8 cellular contexts compared by ENCODE assay signal in genomic region chr3:172040078-172040975, GRCh38. TPM values are rescaled to one million over a fixed set of nuclear protein-coding genes. Genes with fewer than 3 reads are reported as not detected.
A peak's percentile ranks its signal among the peaks of the same experiment; 100 is the strongest.
DNase-seq lines count a peak whose midpoint lies in the region; ATAC-seq, FAIRE-seq and TF ChIP-seq lines count a peak whose summit lies in the region.

No MANE protein-coding gene starts in this region.

- in situ Hi-C loops in GM12878 (cut with MboI) = no loop called here

- DNase-seq in COLO829 (ENCODE audit: low spot score) (peak; percentile 71), GM20000 (ENCODE audit: low spot score) (peak; percentile 85), GM12878 (ENCODE audit: low read depth, low spot score) (no peak), hepatic stellate cell (ENCODE audit: low spot score) (peak; percentile 86), pulmonary artery endothelial cell (ENCODE audit: low read depth, low spot score) (peak; percentile 51)

- CTCF ChIA-PET in GM12878 (lab: Yijun Ruan, JAX) = interaction anchor here (0.7 to 1.6 kb wide), 5 partner anchors 26 to 145 kb away, joined by 3 to 5 read pairs (median 3); no protein-coding TSS in a partner anchor

- no peak overlapping the region for H3K27ac ChIP-seq in SU-DHL-6 (ENCODE audit: low read depth, low read length)
- H3K27ac ChIP-seq in GM12878 (ENCODE audit: control insufficient read depth, insufficient read depth) = peak overlapping the region; percentile 93

- H3K79me2 ChIP-seq in SU-DHL-6 (ENCODE audit: insufficient read depth, low read length) = no peaks in the 10 kb centered on the region
- H3K79me2 ChIP-seq in GM12878 (ENCODE audit: control insufficient read depth, insufficient read depth, low read length) = peaks cover 58% of the 10 kb centered on the region

- POLR2A ChIA-PET in GM12878 (lab: Charles Lee) = interaction anchor here (0.6 to 1.3 kb wide), 6 partner anchors 22 to 143 kb away, joined by 3 to 6 read pairs (median 3); no protein-coding TSS in a partner anchor

- BruUV-seq in GM12878 (replicated peaks; lab: Mats Ljungman, UMichigan) = no TSS peak

- H3K9me3 ChIP-seq in SU-DHL-6 (ENCODE audit: insufficient read depth, low read length) (no peaks in the 10 kb centered on the region), GM12878 (replicated peaks; ENCODE audit: control insufficient read depth, insufficient read depth, low read length) (no peaks in the 10 kb centered on the region)

- peaks cover 24% of the 10 kb centered on the region for H3K4me1 ChIP-seq in GM12878 (ENCODE audit: control insufficient read depth, insufficient read depth, low read length)

- H3K4me2 ChIP-seq in SU-DHL-6 (ENCODE audit: low read depth, low read length, poor library complexity, severe bottlenecking) = peak overlapping the region; percentile 85
- H3K4me2 ChIP-seq in GM12878 (ENCODE audit: control insufficient read depth, insufficient read depth) = peak overlapping the region; percentile 72

- H4K20me1 ChIP-seq in SU-DHL-6 (ENCODE audit: low read depth, low read length) (no peaks in the 10 kb centered on the region), GM12878 (ENCODE audit: control insufficient read depth, insufficient read depth) (no peaks in the 10 kb centered on the region)

- intact Hi-C loops in GM12878 (cut with micrococcal nuclease; ENCODE audit: unreplicated experiment) = loop anchor here (5.0 kb wide), 1 partner anchor 92 kb away; no protein-coding TSS in a partner anchor

- no peaks in the 10 kb centered on the region for H3K9me2 ChIP-seq in SU-DHL-6 (replicated peaks; ENCODE audit: insufficient read depth, low read length)

- no peak for FAIRE-seq in GM12878 (lab: Jason Lieb, UNC)

- peak; percentile 53 for ATAC-seq in GM12878
- ATAC-seq in HG03571 (IDR thresholded peaks at IDR 0.05; ENCODE audit: unreplicated experiment) = no peak

- TF ChIP-seq CTCF in GM20000 (IDR thresholded peaks at IDR 0.05; ENCODE audit: extremely low read depth, missing control alignments) (no peak), SU-DHL-6 (IDR thresholded peaks at IDR 0.05; ENCODE audit: insufficient read depth, low read length, poor library complexity, severe bottlenecking) (no peak), GM12878 (IDR thresholded peaks at IDR 0.05 in 2 of 3, conservative IDR thresholded peaks at IDR 0.05 in 1 of 3; ENCODE audit: control insufficient read depth in 2 of 3, extremely low read depth in 1 of 3, insufficient read depth in 1 of 3, low read depth in 3 of 3, low read length in 3 of 3) (peak; percentile 7 to 23 (median 15); a peak in 2 of 6 replicates)

- peak; percentile 49 for TF ChIP-seq POLR2A in GM12878 (IDR thresholded peaks at IDR 0.05; ENCODE audit: low read depth, low read length)

- H3K27me3 ChIP-seq in SU-DHL-6 (ENCODE audit: low read length) = no peaks in the 10 kb centered on the region
- no peaks in the 10 kb centered on the region for H3K27me3 ChIP-seq in GM12878 (replicated peaks in 1 of 2; ENCODE audit: control insufficient read depth in 2 of 2, insufficient read depth in 2 of 2, low read length in 1 of 2)

- H3K36me3 ChIP-seq in SU-DHL-6 (ENCODE audit: low read length) (no peaks in the 10 kb centered on the region), GM12878 (ENCODE audit: control insufficient read depth in 2 of 2, insufficient read depth in 2 of 2, low read length in 1 of 2) (no peaks in the 10 kb centered on the region)

- TF ChIP-seq EP300 in Ishikawa (IDR thresholded peaks at IDR 0.05; ENCODE audit: borderline replicate concordance) (no peak), GM12878 (IDR thresholded peaks at IDR 0.05; ENCODE audit: borderline replicate concordance in 1 of 2, control insufficient read depth in 1 of 2, low read depth in 2 of 2, low read length in 2 of 2) (no peak)

- TF ChIP-seq RAD21 in Ishikawa (IDR thresholded peaks at IDR 0.05; ENCODE audit: low read depth) (peak; percentile 22; the same call in 1 of the 2 replicates), GM12878 (IDR thresholded peaks at IDR 0.05; ENCODE audit: insufficient read depth, low read depth, low read length) (0 out of 2 replicates have a peak, but pooled peaks have one; percentile 4)

- RAD21 ChIA-PET in GM12878 (lab: Charles Lee; ENCODE audit: unreplicated experiment) = interaction anchor here (0.6 to 7.5 kb wide), 10 partner anchors 11 to 292 kb away, joined by 3 to 70 read pairs (median 6); no protein-coding TSS in a partner anchor

- SMC1A ChIA-PET in GM12878 (lab: Charles Lee; ENCODE audit: uncharacterized antibody, unreplicated experiment) = interaction anchor here (0.6 to 7.2 kb wide), 11 partner anchors 11 to 292 kb away, joined by 3 to 110 read pairs (median 4); no protein-coding TSS in a partner anchor

- H2AFZ ChIP-seq in SU-DHL-6 (ENCODE audit: low read depth, low read length, severe bottlenecking) (peak overlapping the region; percentile 100), GM12878 (ENCODE audit: control insufficient read depth, low read depth, low read length) (peak overlapping the region; percentile 67)

- peak overlapping the region; percentile 79 for H3K9ac ChIP-seq in SU-DHL-6 (ENCODE audit: low read length)
- H3K9ac ChIP-seq in GM12878 (ENCODE audit: control insufficient read depth, insufficient read depth, low read length) = peak overlapping the region; percentile 95

- no peaks in the 10 kb centered on the region for H3F3A ChIP-seq in SU-DHL-6 (ENCODE audit: insufficient read depth)

- 10% methylated on average over 24 of the region's 103 CpGs for WGBS in GM12878 (ENCODE audit: insufficient coverage, insufficient replicate concordance, low lambda C conversion rate, missing lambda C conversion rate)

- H3K4me3 ChIP-seq in SU-DHL-6 (ENCODE audit: insufficient read depth, low read length, poor library complexity, severe bottlenecking) (peak overlapping the region; percentile 95), GM12878 (peak overlapping the region; percentile 91)

TF ChIP-seq in Ishikawa, 13 proteins besides CTCF, POLR2A, EP300 and RAD21 (continues in another document):
- no peak for TF ChIP-seq CEBPB (IDR thresholded peaks at IDR 0.05)
- no peak; the same call in 1 of the 2 replicates for TF ChIP-seq USF1 (IDR thresholded peaks at IDR 0.05)
- TF ChIP-seq YY1 (IDR thresholded peaks at IDR 0.05; ENCODE audit: low read depth) = no peak; the same call in 1 of the 2 replicates

TF ChIP-seq in GM12878, 131 proteins besides CTCF, POLR2A, EP300 and RAD21 (continues in another document):
- TF ChIP-seq TCF12 (IDR thresholded peaks at IDR 0.05; ENCODE audit: low read depth, low read length) (0 out of 2 replicates have a peak, but pooled peaks have one; percentile 15), SMARCA5 (IDR thresholded peaks at IDR 0.05) (peak; percentile 60; the same call in 1 of the 2 replicates), LARP7 (IDR thresholded peaks at IDR 0.05) (peak; percentile 56; the same call in 1 of the 2 replicates), DPF2 (IDR thresholded peaks at IDR 0.05) (peak; percentile 64), POLR2AphosphoS5 (IDR thresholded peaks at IDR 0.05; ENCODE audit: low read length) (peak; percentile 50; the same call in 1 of the 2 replicates), NR2C2 (IDR thresholded peaks at IDR 0.05; ENCODE audit: borderline replicate concordance, control insufficient read depth, insufficient read length, low read depth) (no peak), ZBED1 (IDR thresholded peaks at IDR 0.05; ENCODE audit: borderline replicate concordance) (no peak)
- TF ChIP-seq, protein P1, sequence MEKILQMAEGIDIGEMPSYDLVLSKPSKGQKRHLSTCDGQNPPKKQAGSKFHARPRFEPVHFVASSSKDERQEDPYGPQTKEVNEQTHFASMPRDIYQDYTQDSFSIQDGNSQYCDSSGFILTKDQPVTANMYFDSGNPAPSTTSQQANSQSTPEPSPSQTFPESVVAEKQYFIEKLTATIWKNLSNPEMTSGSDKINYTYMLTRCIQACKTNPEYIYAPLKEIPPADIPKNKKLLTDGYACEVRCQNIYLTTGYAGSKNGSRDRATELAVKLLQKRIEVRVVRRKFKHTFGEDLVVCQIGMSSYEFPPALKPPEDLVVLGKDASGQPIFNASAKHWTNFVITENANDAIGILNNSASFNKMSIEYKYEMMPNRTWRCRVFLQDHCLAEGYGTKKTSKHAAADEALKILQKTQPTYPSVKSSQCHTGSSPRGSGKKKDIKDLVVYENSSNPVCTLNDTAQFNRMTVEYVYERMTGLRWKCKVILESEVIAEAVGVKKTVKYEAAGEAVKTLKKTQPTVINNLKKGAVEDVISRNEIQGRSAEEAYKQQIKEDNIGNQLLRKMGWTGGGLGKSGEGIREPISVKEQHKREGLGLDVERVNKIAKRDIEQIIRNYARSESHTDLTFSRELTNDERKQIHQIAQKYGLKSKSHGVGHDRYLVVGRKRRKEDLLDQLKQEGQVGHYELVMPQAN (conservative IDR thresholded peaks at IDR 0.05) = 0 out of 2 replicates have a peak, but pooled peaks have one; percentile 48
- TF ChIP-seq, protein P2, sequence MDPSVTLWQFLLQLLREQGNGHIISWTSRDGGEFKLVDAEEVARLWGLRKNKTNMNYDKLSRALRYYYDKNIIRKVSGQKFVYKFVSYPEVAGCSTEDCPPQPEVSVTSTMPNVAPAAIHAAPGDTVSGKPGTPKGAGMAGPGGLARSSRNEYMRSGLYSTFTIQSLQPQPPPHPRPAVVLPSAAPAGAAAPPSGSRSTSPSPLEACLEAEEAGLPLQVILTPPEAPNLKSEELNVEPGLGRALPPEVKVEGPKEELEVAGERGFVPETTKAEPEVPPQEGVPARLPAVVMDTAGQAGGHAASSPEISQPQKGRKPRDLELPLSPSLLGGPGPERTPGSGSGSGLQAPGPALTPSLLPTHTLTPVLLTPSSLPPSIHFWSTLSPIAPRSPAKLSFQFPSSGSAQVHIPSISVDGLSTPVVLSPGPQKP (IDR thresholded peaks at IDR 0.05; ENCODE audit: low read depth, low read length) = no peak

RNA-seq across cellular contexts. Expression of gene FNDC3B, which starts 0.9 kb away (rescaled TPM):
- total RNA-seq in GM12878 (2013; cell fraction: nucleolus; rRNA removed) = 505 and 506 TPM in 2 replicates
- total RNA-seq in GM12878 (2014; rRNA removed) (30.2 and 34.9 TPM in 2 replicates), GM12878 (2014; rRNA removed; fragmentation: Illumina TruSeq; extraction: Trizol) (29.0 and 32.3 TPM in 2 replicates), GM12878 (2021) (35.0 and 35.8 TPM in 2 replicates), pulmonary artery endothelial cell (106 and 147 TPM in 2 replicates)
- 13.0 TPM for polyA plus RNA-seq in GM12878 (2011; ENCODE audit: low read depth)
- polyA plus RNA-seq in GM12878 (2011; rRNA removed) (6.3 and 9.1 TPM in 2 replicates), GM12878 (2014; fragmentation: Illumina TruSeq; extraction: Trizol) (15.0 and 26.0 TPM in 2 replicates), GM12878 (2014; fragmentation: Nextera tagmentation; extraction: Ambion mirVana) (10 to 100 TPM in 1 of 2 experiments, 1 to 10 TPM in 1; 7.9 to 11.9 TPM), GM12878 (2014; rRNA removed) (8.2 and 9.9 TPM in 2 replicates), GM12878 (2016; fragmentation: Nextera tagmentation; extraction: Ambion mirVana) (10 to 100 TPM; 21.9 to 23.8 TPM)
- 4.2 and 6.0 TPM in 2 replicates for polyA plus RNA-seq in GM12878 (2011; cell fraction: cytosol; rRNA removed)
- 17.9 and 21.3 TPM in 2 replicates for polyA plus RNA-seq in GM12878 (2011; cell fraction: nucleus; rRNA removed)
- polyA plus RNA-seq in GM12878 (2012) = 8.1 and 10.2 TPM in 2 replicates
- polyA minus RNA-seq in GM12878 (2011; rRNA and poly(A)+ RNA removed) = 44.1 and 62.3 TPM in 2 replicates
- 4.1 and 4.2 TPM in 2 replicates for polyA minus RNA-seq in GM12878 (2011; cell fraction: cytosol; rRNA and poly(A)+ RNA removed)
- polyA minus RNA-seq in GM12878 (2011; cell fraction: nucleus; rRNA and poly(A)+ RNA removed) = 63.8 and 111 TPM in 2 replicates

Comparison
In these comparisons a context has a peak if more than half of its experiments do, and no peak if none do; other contexts are left out.
1. CTCF ChIP-seq: peak in GM12878 (3 of 3); none in GM20000 (single experiment) and SU-DHL-6 (single experiment).